Comparison of ENCODE assay signal across 1 cellular context in the genomic region with DNA sequence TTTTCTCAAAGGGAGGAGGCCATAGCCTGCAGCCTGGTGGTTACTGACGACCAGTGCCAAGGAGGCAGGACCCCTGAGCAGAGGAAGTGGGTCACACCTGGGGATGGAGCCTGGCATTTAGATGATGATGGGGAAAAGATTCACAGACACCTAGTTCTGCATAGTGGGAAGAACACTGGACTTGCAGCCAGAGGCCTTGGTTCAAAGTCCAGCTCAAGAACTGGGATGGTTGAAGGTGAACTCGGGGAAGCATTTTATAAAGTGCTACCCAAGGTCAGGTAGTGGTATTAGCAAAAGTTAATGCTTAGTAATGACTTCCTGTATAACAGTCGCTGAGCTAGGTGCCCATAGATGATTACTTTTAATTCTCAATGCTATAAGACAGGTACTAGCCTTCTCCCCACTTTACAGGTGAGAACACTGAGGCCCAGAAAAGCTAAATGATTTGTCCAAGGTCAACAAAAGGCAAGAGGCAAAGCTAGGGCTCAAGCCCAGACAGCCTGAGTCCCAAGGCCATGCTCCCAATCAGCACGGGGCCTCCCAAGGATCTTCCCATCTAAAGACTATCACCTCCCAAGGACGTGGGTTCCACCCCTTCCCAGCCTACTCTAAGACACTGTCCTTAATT.
TF ChIP-seq lines count a peak whose summit lies in the region.

No MANE protein-coding gene starts in this region.

TF ChIP-seq in HCT116, 20 proteins besides CTCF, POLR2A, EP300 and RAD21 (continued from another document):
- TF ChIP-seq, protein P1, sequence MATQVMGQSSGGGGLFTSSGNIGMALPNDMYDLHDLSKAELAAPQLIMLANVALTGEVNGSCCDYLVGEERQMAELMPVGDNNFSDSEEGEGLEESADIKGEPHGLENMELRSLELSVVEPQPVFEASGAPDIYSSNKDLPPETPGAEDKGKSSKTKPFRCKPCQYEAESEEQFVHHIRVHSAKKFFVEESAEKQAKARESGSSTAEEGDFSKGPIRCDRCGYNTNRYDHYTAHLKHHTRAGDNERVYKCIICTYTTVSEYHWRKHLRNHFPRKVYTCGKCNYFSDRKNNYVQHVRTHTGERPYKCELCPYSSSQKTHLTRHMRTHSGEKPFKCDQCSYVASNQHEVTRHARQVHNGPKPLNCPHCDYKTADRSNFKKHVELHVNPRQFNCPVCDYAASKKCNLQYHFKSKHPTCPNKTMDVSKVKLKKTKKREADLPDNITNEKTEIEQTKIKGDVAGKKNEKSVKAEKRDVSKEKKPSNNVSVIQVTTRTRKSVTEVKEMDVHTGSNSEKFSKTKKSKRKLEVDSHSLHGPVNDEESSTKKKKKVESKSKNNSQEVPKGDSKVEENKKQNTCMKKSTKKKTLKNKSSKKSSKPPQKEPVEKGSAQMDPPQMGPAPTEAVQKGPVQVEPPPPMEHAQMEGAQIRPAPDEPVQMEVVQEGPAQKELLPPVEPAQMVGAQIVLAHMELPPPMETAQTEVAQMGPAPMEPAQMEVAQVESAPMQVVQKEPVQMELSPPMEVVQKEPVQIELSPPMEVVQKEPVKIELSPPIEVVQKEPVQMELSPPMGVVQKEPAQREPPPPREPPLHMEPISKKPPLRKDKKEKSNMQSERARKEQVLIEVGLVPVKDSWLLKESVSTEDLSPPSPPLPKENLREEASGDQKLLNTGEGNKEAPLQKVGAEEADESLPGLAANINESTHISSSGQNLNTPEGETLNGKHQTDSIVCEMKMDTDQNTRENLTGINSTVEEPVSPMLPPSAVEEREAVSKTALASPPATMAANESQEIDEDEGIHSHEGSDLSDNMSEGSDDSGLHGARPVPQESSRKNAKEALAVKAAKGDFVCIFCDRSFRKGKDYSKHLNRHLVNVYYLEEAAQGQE (IDR thresholded peaks at IDR 0.05; ENCODE audit: low read depth), result no peak
- TF ChIP-seq CBX3 (IDR thresholded peaks at IDR 0.05; ENCODE audit: low read depth), result no peak
- no peak for TF ChIP-seq EGR1 (IDR thresholded peaks at IDR 0.05; ENCODE audit: low read depth)
